Comparison of ENCODE assay signal across 23 cellular contexts in genomic region chrX:94361241-94361640, GRCh38.
"Had no signal": no experiment of that assay in that cellular context is flagged by ENCODE, and none has a peak within 500 bp of the region (broad histone marks: within the 10 kb centered on the region; RNA-seq: fewer than 3 reads in every experiment).

No MANE protein-coding gene starts in this region.

- ATAC-seq: activated naive CD4-positive, alpha-beta T cell treated with anti-CD3 and anti-CD28 coated beads, Interleukin-2, amount 50 U/mL, for 72 hours; activated T-cell treated with anti-CD3 and anti-CD28 coated beads, Interleukin-2, amount 50 U/mL, for 72 hours; body of pancreas; left colon; naive thymus-derived CD4-positive, alpha-beta T cell; pancreas had no signal

- FAIRE-seq: kidney, pancreas, urothelium cell line had no signal

- H3K4me1 ChIP-seq: body of pancreas, pancreas, prostate gland, tibial nerve had no signal

- H3K9me3 ChIP-seq: body of pancreas, pancreas, prostate gland, tibial nerve had no signal

- H3K4me3 ChIP-seq: body of pancreas, coronary artery, dorsolateral prefrontal cortex, pancreas, prostate gland, tibial nerve had no signal

- H3K36me3 ChIP-seq: pancreas, prostate gland, tibial nerve had no signal

- H3K27ac ChIP-seq: body of pancreas, coronary artery, dorsolateral prefrontal cortex, pancreas, prostate gland, tibial nerve had no signal

- DNase-seq: activated B cell treated with CpG ODN at 0.5 μM for 24 hours; activated naive CD4-positive, alpha-beta T cell; activated T-cell treated with anti-CD3 and anti-CD28 coated beads for 4 hours; activated T-cell treated with anti-CD3 and anti-CD28 coated beads, Interleukin-2, amount 50 U/mL, for 72 hours; body of pancreas; dorsolateral prefrontal cortex; effector memory CD4-positive, alpha-beta T cell; foreskin fibroblast; head of caudate nucleus; hippocampal formation; kidney; left colon; midbrain; naive thymus-derived CD4-positive, alpha-beta T cell; pancreas; stimulated activated CD4-positive, alpha-beta T cell treated with anti-CD3 and anti-CD28 coated beads, Interleukin-15, amount 100 ng/mL, for 24 hours; stimulated activated CD4-positive, alpha-beta T cell treated with anti-CD3 and anti-CD28 coated beads, Interleukin-2, amount 100 ng/mL, for 24 hours; stimulated activated naive CD4-positive, alpha-beta T cell had no signal

- H3K27me3 ChIP-seq: body of pancreas, pancreas, tibial nerve had no signal
